9 cellular contexts compared by ENCODE assay signal in the genomic region with DNA sequence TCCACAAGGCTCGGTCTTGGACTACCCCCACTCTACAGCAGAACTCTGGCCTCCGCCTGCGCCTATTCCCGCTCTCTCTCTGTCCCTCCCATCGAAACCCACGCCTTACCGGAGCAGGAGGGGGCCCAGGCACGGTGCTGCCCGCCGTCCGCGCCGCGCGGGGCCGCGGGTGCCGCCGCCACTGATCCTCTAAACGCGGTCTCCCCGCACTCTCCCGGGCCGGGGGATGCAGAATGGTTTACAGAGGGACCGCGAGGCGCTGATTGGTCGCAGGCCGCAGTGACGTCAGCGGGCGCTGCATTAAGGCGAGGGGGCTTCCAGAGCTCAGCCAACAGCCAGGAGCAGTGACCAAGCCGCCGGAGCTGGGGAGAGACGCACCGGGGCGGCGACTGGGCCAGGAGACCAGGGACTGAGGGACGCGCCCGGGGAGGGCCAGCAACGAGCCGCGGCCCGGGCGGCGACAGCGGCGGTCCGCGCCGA. TPM values are rescaled to one million over a fixed set of nuclear protein-coding genes. Genes with fewer than 3 reads are reported as not detected.
DNase-seq lines count a peak whose midpoint lies in the region; ATAC-seq, FAIRE-seq and TF ChIP-seq lines count a peak whose summit lies in the region.
"Had no signal": no experiment of that assay in that cellular context is flagged by ENCODE, and none has a peak within 500 bp of the region (broad histone marks: within the 10 kb centered on the region; RNA-seq: fewer than 3 reads in every experiment).

No MANE protein-coding gene starts in this region.

- H3F3A ChIP-seq in PC-9 (ENCODE audit: insufficient read depth, low read depth), result no peaks in the 10 kb centered on the region

- H2AFZ ChIP-seq in PC-9, result peak overlapping the region; percentile 84

- peak overlapping the region; percentile 93 for H3K4me2 ChIP-seq in PC-9

- H3K4me3 ChIP-seq in PC-9 (peak overlapping the region; percentile 82), small intestine (ENCODE audit: low read depth in 1 of 2, low read length in 2 of 2) (peak overlapping the region in 1 of 2 donors; percentile 23)

- peak in 1 of 2 donors; percentile 6 for ATAC-seq in stimulated activated naive B cell treated with anti-CD40 and anti-IgM and Interleukin-4, amounts not matched to agents 10 μg/mL and 1 μg/mL and 100 μg/mL, for 72 hours (replicated peaks)

- CTCF ChIA-PET in activated naive CD4-positive, alpha-beta T cell treated with anti-CD3 and anti-CD28 coated beads for 36 hours (lab: Charles Lee), result no interaction called here
- CTCF ChIA-PET in PC-9 (lab: Charles Lee), result interaction anchor here (0.6 kb wide), 3 partner anchors 18 to 131 kb away, joined by 3 to 4 read pairs (median 3); no protein-coding TSS in a partner anchor

- no peaks in the 10 kb centered on the region for H3K9me3 Mint-ChIP-seq in activated naive CD4-positive, alpha-beta T cell treated with anti-CD3 and anti-CD28 coated beads for 36 hours
- H3K9me3 Mint-ChIP-seq in stimulated activated naive B cell treated with anti-CD40 and anti-IgM and Interleukin-4, amounts not matched to agents 10 μg/mL and 1 μg/mL and 100 μg/mL, for 72 hours, result peaks cover 0 to 2% of the 10 kb centered on the region in 2 donors

- intact Hi-C loops in activated naive CD4-positive, alpha-beta T cell treated with anti-CD3 and anti-CD28 coated beads for 36 hours (cut with micrococcal nuclease), result loop anchor here (10.0 kb wide), 1 partner anchor 808 kb away; the partner anchor contains the start of gene HNF1B
- intact Hi-C loops in PC-9 (cut with micrococcal nuclease; ENCODE audit: unreplicated experiment), result loop anchor here (1.0 to 2.0 kb wide), 2 partner anchors 15 to 86 kb away; no protein-coding TSS in a partner anchor

- no peak for TF ChIP-seq CTCF in PC-9 (conservative IDR thresholded peaks at IDR 0.05)

- DNase-seq in activated naive CD4-positive, alpha-beta T cell treated with anti-CD3 and anti-CD28 coated beads for 36 hours, result no peak
- no peak for DNase-seq in activated naive CD4-positive, alpha-beta T cell treated with anti-CD3 and anti-CD28 coated beads, Interleukin-2, amount 50 U/mL, for 16 hours
- peak; percentile 45 to 52 for DNase-seq in PC-9
- peak; percentile 82 for DNase-seq in glomerular visceral epithelial cell (ENCODE audit: extremely low spot score)
- no peak for DNase-seq in stimulated activated naive B cell treated with anti-CD40 and anti-IgM and Interleukin-4, amounts not matched to agents 10 μg/mL and 1 μg/mL and 100 μg/mL, for 72 hours
- DNase-seq in NOMO-1 treated with DMSO at 0.1 percent for 48 hours (lab: John Stamatoyannopoulos, UW; ENCODE audit: unreplicated experiment), result no peak
- no peak for DNase-seq in Kasumi-1 (lab: John Stamatoyannopoulos, UW)
- DNase-seq in small intestine, result no peak

- H3K27me3 ChIP-seq in PC-9 (ENCODE audit: insufficient read depth, low read depth) (no peaks in the 10 kb centered on the region), small intestine (ENCODE audit: control insufficient read depth in 2 of 2, insufficient read depth in 2 of 2, low read length in 2 of 2) (peaks cover 11 to 87% of the 10 kb centered on the region in 2 donors)

- H3K27me3 Mint-ChIP-seq in activated naive CD4-positive, alpha-beta T cell treated with anti-CD3 and anti-CD28 coated beads for 36 hours (ENCODE audit: low read depth), result peaks cover 89% of the 10 kb centered on the region
- peaks cover 82 to 97% of the 10 kb centered on the region in 2 donors for H3K27me3 Mint-ChIP-seq in stimulated activated naive B cell treated with anti-CD40 and anti-IgM and Interleukin-4, amounts not matched to agents 10 μg/mL and 1 μg/mL and 100 μg/mL, for 72 hours

- POLR2A ChIA-PET in PC-9 (lab: Charles Lee; ENCODE audit: unreplicated experiment), result interaction anchor here (0.6 to 0.7 kb wide), 2 partner anchors 13 to 19 kb away, joined by 3 to 4 read pairs; partner anchors contain the start of gene AATF

- 0 out of 2 replicates have a peak, but pooled peaks cover 4% of the 10 kb centered on the region for H3K36me3 ChIP-seq in PC-9 (ENCODE audit: low read depth)
- H3K36me3 ChIP-seq in small intestine (ENCODE audit: control insufficient read depth in 2 of 2, insufficient read depth in 2 of 2, low read length in 2 of 2), result no peaks in the 10 kb centered on the region

- H3K36me3 Mint-ChIP-seq in activated naive CD4-positive, alpha-beta T cell treated with anti-CD3 and anti-CD28 coated beads for 36 hours (ENCODE audit: low read depth), result no peaks in the 10 kb centered on the region
- H3K36me3 Mint-ChIP-seq in stimulated activated naive B cell treated with anti-CD40 and anti-IgM and Interleukin-4, amounts not matched to agents 10 μg/mL and 1 μg/mL and 100 μg/mL, for 72 hours, result peaks cover 2 to 15% of the 10 kb centered on the region in 2 donors

- H3K4me1 Mint-ChIP-seq in activated naive CD4-positive, alpha-beta T cell treated with anti-CD3 and anti-CD28 coated beads for 36 hours (ENCODE audit: low read depth), result peaks cover 71% of the 10 kb centered on the region
- peaks cover 54 to 88% of the 10 kb centered on the region in 2 donors for H3K4me1 Mint-ChIP-seq in stimulated activated naive B cell treated with anti-CD40 and anti-IgM and Interleukin-4, amounts not matched to agents 10 μg/mL and 1 μg/mL and 100 μg/mL, for 72 hours

- no peaks in the 10 kb centered on the region for H3K9me3 ChIP-seq in PC-9 (ENCODE audit: insufficient read depth, low read depth)
- H3K9me3 ChIP-seq in small intestine (ENCODE audit: control insufficient read depth, low read depth), result no peaks in the 10 kb centered on the region

- no peaks in the 10 kb centered on the region for H3K9me2 ChIP-seq in PC-9 (ENCODE audit: insufficient read depth)

- peak overlapping the region; percentile 50 for H3K27ac ChIP-seq in PC-9
- no peak overlapping the region for H3K27ac ChIP-seq in small intestine (ENCODE audit: low read depth in 1 of 2, low read length in 1 of 2)

- 1 to 8% (median 4%) methylated on average over 47 to 53 of the region's 53 CpGs for WGBS in small intestine, 3 donors

- peak overlapping the region; percentile 41 for H3K4me3 Mint-ChIP-seq in activated naive CD4-positive, alpha-beta T cell treated with anti-CD3 and anti-CD28 coated beads for 36 hours
- H3K4me3 Mint-ChIP-seq in stimulated activated naive B cell treated with anti-CD40 and anti-IgM and Interleukin-4, amounts not matched to agents 10 μg/mL and 1 μg/mL and 100 μg/mL, for 72 hours, result peak overlapping the region; percentile 81 to 83

- no peaks in the 10 kb centered on the region for H4K20me1 ChIP-seq in PC-9 (ENCODE audit: insufficient read depth)

- no peak for FAIRE-seq in small intestine (lab: Jason Lieb, UNC)

- BruUV-seq in PC-9 (replicated peaks; lab: Mats Ljungman, UMichigan), result no TSS peak

- H3K27ac Mint-ChIP-seq in activated naive CD4-positive, alpha-beta T cell treated with anti-CD3 and anti-CD28 coated beads for 36 hours, result no peak overlapping the region
- peak overlapping the region; percentile 92 for H3K27ac Mint-ChIP-seq in stimulated activated naive B cell treated with anti-CD40 and anti-IgM and Interleukin-4, amounts not matched to agents 10 μg/mL and 1 μg/mL and 100 μg/mL, for 72 hours

- H3K4me1 ChIP-seq in PC-9 (replicated peaks; ENCODE audit: insufficient read depth) (peaks cover 14% of the 10 kb centered on the region), small intestine (ENCODE audit: control insufficient read depth in 2 of 2, insufficient read depth in 1 of 2, low read depth in 1 of 2, low read length in 1 of 2) (peaks cover 3 to 11% of the 10 kb centered on the region in 2 donors)

- H3K79me2 ChIP-seq in PC-9 (ENCODE audit: low read depth), result peaks cover 86% of the 10 kb centered on the region

RNA-seq across cellular contexts. Expression of gene LHX1, which starts 0.8 kb away (rescaled TPM):
- not detected for total RNA-seq in activated naive CD4-positive, alpha-beta T cell treated with anti-CD3 and anti-CD28 coated beads for 36 hours
- total RNA-seq in PC-9 (2021), result 9.1 and 12.3 TPM in 2 replicates
- polyA plus RNA-seq in small intestine, result not detected
- total RNA-seq: skeletal muscle tissue had no signal

RNA-seq across cellular contexts. Expression of gene AATF, which starts 12.3 kb away (rescaled TPM):
- 10 to 100 TPM; 58.9 to 69.8 TPM for total RNA-seq in activated naive CD4-positive, alpha-beta T cell treated with anti-CD3 and anti-CD28 coated beads for 36 hours
- 71.4 and 79.6 TPM in 2 replicates for total RNA-seq in PC-9 (2021)
- polyA plus RNA-seq in small intestine, result 10 to 100 TPM; 33.2 to 50.5 (median 34.4) TPM

Comparison
In these comparisons a context has a peak if more than half of its experiments do, and no peak if none do; other contexts are left out.
1. DNase-seq: peak in PC-9 (2 of 2) and glomerular visceral epithelial cell (single experiment); none in activated naive CD4-positive, alpha-beta T cell treated with anti-CD3 and anti-CD28 coated beads for 36 hours (single experiment), activated naive CD4-positive, alpha-beta T cell treated with anti-CD3 and anti-CD28 coated beads, Interleukin-2, amount 50 U/mL, for 16 hours (single experiment), stimulated activated naive B cell treated with anti-CD40 and anti-IgM and Interleukin-4, amounts not matched to agents 10 μg/mL and 1 μg/mL and 100 μg/mL, for 72 hours (single experiment), NOMO-1 treated with DMSO at 0.1 percent for 48 hours (single experiment), Kasumi-1 (0 of 2) and small intestine (single experiment).